Comparison of ENCODE assay signal across 19 cellular contexts in genomic region chr11:85180528-85180927, GRCh38.
DNase-seq lines count a peak whose midpoint lies in the region; ATAC-seq, FAIRE-seq and TF ChIP-seq lines count a peak whose summit lies in the region.
"Had no signal": no experiment of that assay in that cellular context is flagged by ENCODE, and none has a peak within 500 bp of the region (broad histone marks: within the 10 kb centered on the region; RNA-seq: fewer than 3 reads in every experiment).

No MANE protein-coding gene starts in this region.

- no peak overlapping the region for H3K4me2 ChIP-seq in A549
- H3K4me2 ChIP-seq in MM.1S (ENCODE audit: low read depth, low read length): no peak overlapping the region
- no peak overlapping the region for H3K4me2 ChIP-seq in PC-9

- TF ChIP-seq POLR2A in A549 (IDR thresholded peaks at IDR 0.05; ENCODE audit: low read length): no peak

- H3K27me3 ChIP-seq in MM.1S (replicated peaks; ENCODE audit: insufficient read depth, low read length) (no peaks in the 10 kb centered on the region), PC-9 (ENCODE audit: insufficient read depth, low read depth) (no peaks in the 10 kb centered on the region)
- H3K27me3 ChIP-seq: BE2C had no signal

- H3K9ac ChIP-seq in MM.1S (ENCODE audit: low read length): no peak overlapping the region

- no peaks in the 10 kb centered on the region for H3K9me3 Mint-ChIP-seq in activated CD4-positive, alpha-beta T cell treated with anti-CD3 and anti-CD28 coated beads, Interleukin-2, amount 10 ng/mL, durations not matched to agents 7 days and 5 days

- intact Hi-C loops in PC-9 (cut with micrococcal nuclease; ENCODE audit: unreplicated experiment): no loop called here

- H3K9me2 ChIP-seq in MM.1S (replicated peaks; ENCODE audit: insufficient read depth, low read length) (no peaks in the 10 kb centered on the region), PC-9 (ENCODE audit: insufficient read depth) (0 out of 2 replicates have a peak, but pooled peaks cover 3% of the 10 kb centered on the region)

- H3K27me3 Mint-ChIP-seq in activated CD4-positive, alpha-beta T cell treated with anti-CD3 and anti-CD28 coated beads, Interleukin-2, amount 10 ng/mL, durations not matched to agents 7 days and 5 days: no peaks in the 10 kb centered on the region

- no peaks in the 10 kb centered on the region for H3K9me3 ChIP-seq in A549
- no peaks in the 10 kb centered on the region for H3K9me3 ChIP-seq in MM.1S (replicated peaks; ENCODE audit: insufficient read depth, low read length)
- no peaks in the 10 kb centered on the region for H3K9me3 ChIP-seq in PC-9 (ENCODE audit: insufficient read depth, low read depth)
- H3K9me3 ChIP-seq: BE2C, HAP-1 had no signal

- TF ChIP-seq CTCF in A549 (IDR thresholded peaks at IDR 0.05): peak; percentile 9; the same call in 1 of the 3 replicates
- peak; percentile 5; the same call in 1 of the 2 replicates for TF ChIP-seq CTCF in MM.1S (IDR thresholded peaks at IDR 0.05; ENCODE audit: low read length)
- TF ChIP-seq CTCF in PC-9 (conservative IDR thresholded peaks at IDR 0.05): no peak

- H3K4me3 Mint-ChIP-seq in activated CD4-positive, alpha-beta T cell treated with anti-CD3 and anti-CD28 coated beads, Interleukin-2, amount 10 ng/mL, durations not matched to agents 7 days and 5 days: no peak overlapping the region
- H3K4me3 Mint-ChIP-seq: CD8-positive, alpha-beta T cell had no signal

- no peak overlapping the region for H3K27ac ChIP-seq in A549
- H3K27ac ChIP-seq in MM.1S (ENCODE audit: low read length): no peak overlapping the region
- H3K27ac ChIP-seq in PC-9: no peak overlapping the region
- H3K27ac ChIP-seq: C4-2B had no signal

- TF ChIP-seq EP300 in A549 (IDR thresholded peaks at IDR 0.05): no peak

- H3K27ac Mint-ChIP-seq in activated CD4-positive, alpha-beta T cell treated with anti-CD3 and anti-CD28 coated beads, Interleukin-2, amount 10 ng/mL, durations not matched to agents 7 days and 5 days: no peak overlapping the region
- H3K27ac Mint-ChIP-seq: CD8-positive, alpha-beta T cell had no signal

- no peak overlapping the region for H3K4me3 ChIP-seq in A549
- no peak overlapping the region for H3K4me3 ChIP-seq in MM.1S (ENCODE audit: low read length)
- no peak overlapping the region for H3K4me3 ChIP-seq in PC-9
- H3K4me3 ChIP-seq: HAP-1 had no signal

- TF ChIP-seq RAD21 in A549 (conservative IDR thresholded peaks at IDR 0.05 in 1 of 2, IDR thresholded peaks at IDR 0.05 in 1 of 2): no peak

- DNase-seq in A549 (ENCODE audit: low read depth in 1 of 2, low spot score in 1 of 2): no peak
- peak; percentile 20 for DNase-seq in MM.1S
- DNase-seq in PC-9: no peak
- peak; percentile 8 for DNase-seq in fibroblast of peridontal ligament (ENCODE audit: extremely low read depth)
- no peak for DNase-seq in activated CD4-positive, alpha-beta T cell treated with anti-CD3 and anti-CD28 coated beads, Interleukin-2, amount 10 ng/mL, durations not matched to agents 7 days and 5 days
- DNase-seq in activated CD4-positive, alpha-beta T cell treated with anti-CD3 and anti-CD28 coated beads for 1 hour: no peak
- DNase-seq: BE2C; CD8-positive, alpha-beta T cell; COR-L47; DMS153; GF-D8 had no signal

- H3K4me1 ChIP-seq in A549 (no peaks in the 10 kb centered on the region), MM.1S (ENCODE audit: low read length) (no peaks in the 10 kb centered on the region), PC-9 (replicated peaks; ENCODE audit: insufficient read depth) (no peaks in the 10 kb centered on the region)
- H3K4me1 ChIP-seq: BE2C had no signal

- H3K36me3 Mint-ChIP-seq in activated CD4-positive, alpha-beta T cell treated with anti-CD3 and anti-CD28 coated beads, Interleukin-2, amount 10 ng/mL, durations not matched to agents 7 days and 5 days (ENCODE audit: low read depth): no peaks in the 10 kb centered on the region
- H3K36me3 Mint-ChIP-seq: CD8-positive, alpha-beta T cell had no signal

- POLR2A ChIA-PET in A549 (lab: Yijun Ruan, JAX) (no interaction called here), PC-9 (lab: Charles Lee; ENCODE audit: unreplicated experiment) (no interaction called here)
- POLR2A ChIA-PET in activated CD4-positive, alpha-beta T cell treated with anti-CD3 and anti-CD28 coated beads, Interleukin-2, amount 10 ng/mL, durations not matched to agents 7 days and 5 days (lab: Charles Lee): no interaction called here

- H3F3A ChIP-seq in MM.1S (ENCODE audit: insufficient read depth, low read length) (no peaks in the 10 kb centered on the region), PC-9 (ENCODE audit: insufficient read depth, low read depth) (no peaks in the 10 kb centered on the region)

- 6% methylated on average over 1 of the region's 1 CpG for WGBS in A549 (ENCODE audit: missing lambda C conversion rate)

- no peak for ATAC-seq in A549
- no peak for ATAC-seq in HG03175 (IDR thresholded peaks at IDR 0.05; ENCODE audit: unreplicated experiment)
- ATAC-seq: CD8-positive, alpha-beta T cell had no signal

- CTCF ChIA-PET in A549 (lab: Yijun Ruan, JAX): no interaction called here
- CTCF ChIA-PET in PC-9 (lab: Charles Lee): no interaction called here
- CTCF ChIA-PET in activated CD4-positive, alpha-beta T cell treated with anti-CD3 and anti-CD28 coated beads, Interleukin-2, amount 10 ng/mL, durations not matched to agents 7 days and 5 days (lab: Charles Lee): no interaction called here

- no peaks in the 10 kb centered on the region for H3K36me3 ChIP-seq in MM.1S (replicated peaks; ENCODE audit: insufficient read depth, low read length)
- no peaks in the 10 kb centered on the region for H3K36me3 ChIP-seq in PC-9 (ENCODE audit: low read depth)
- H3K36me3 ChIP-seq: BE2C, HAP-1 had no signal

- H3K4me1 Mint-ChIP-seq in activated CD4-positive, alpha-beta T cell treated with anti-CD3 and anti-CD28 coated beads, Interleukin-2, amount 10 ng/mL, durations not matched to agents 7 days and 5 days: no peaks in the 10 kb centered on the region

- no peak for FAIRE-seq in A549 (lab: Jason Lieb, UNC)
- FAIRE-seq: A204.1, D721Med, GM19239, H1, HTR-8/SVneo had no signal

- H3K79me2 ChIP-seq in MM.1S (ENCODE audit: low read length) (no peaks in the 10 kb centered on the region), PC-9 (ENCODE audit: low read depth) (no peaks in the 10 kb centered on the region)

- H4K20me1 ChIP-seq in MM.1S (ENCODE audit: insufficient read depth, low read length) (no peaks in the 10 kb centered on the region), PC-9 (ENCODE audit: insufficient read depth) (no peaks in the 10 kb centered on the region)

- H2AFZ ChIP-seq in MM.1S (ENCODE audit: low read length): no peak overlapping the region
- H2AFZ ChIP-seq in PC-9: peak overlapping the region; percentile 6; the same call in 1 of the 2 replicates

- no TSS peak for BruUV-seq in PC-9 (replicated peaks; lab: Mats Ljungman, UMichigan)

TF ChIP-seq in A549, 52 proteins besides CTCF, POLR2A, EP300 and RAD21:
- no peak for TF ChIP-seq KDM1A (IDR thresholded peaks at IDR 0.05; ENCODE audit: low read depth)
- no peak for TF ChIP-seq EHMT2 (IDR thresholded peaks at IDR 0.05; ENCODE audit: low read depth)
- no peak for TF ChIP-seq SMC3 (IDR thresholded peaks at IDR 0.05)
- TF ChIP-seq RNF2 (IDR thresholded peaks at IDR 0.05; ENCODE audit: borderline replicate concordance, low read depth): no peak

Comparison
In these comparisons a context has a peak if more than half of its experiments do, and no peak if none do; other contexts are left out.
1. DNase-seq: peak in MM.1S (single experiment) and fibroblast of peridontal ligament (single experiment); none in A549 (0 of 2), PC-9 (0 of 2), activated CD4-positive, alpha-beta T cell treated with anti-CD3 and anti-CD28 coated beads, Interleukin-2, amount 10 ng/mL, durations not matched to agents 7 days and 5 days (single experiment) and activated CD4-positive, alpha-beta T cell treated with anti-CD3 and anti-CD28 coated beads for 1 hour (single experiment).